24 cellular contexts compared by ENCODE assay signal in the genomic region with DNA sequence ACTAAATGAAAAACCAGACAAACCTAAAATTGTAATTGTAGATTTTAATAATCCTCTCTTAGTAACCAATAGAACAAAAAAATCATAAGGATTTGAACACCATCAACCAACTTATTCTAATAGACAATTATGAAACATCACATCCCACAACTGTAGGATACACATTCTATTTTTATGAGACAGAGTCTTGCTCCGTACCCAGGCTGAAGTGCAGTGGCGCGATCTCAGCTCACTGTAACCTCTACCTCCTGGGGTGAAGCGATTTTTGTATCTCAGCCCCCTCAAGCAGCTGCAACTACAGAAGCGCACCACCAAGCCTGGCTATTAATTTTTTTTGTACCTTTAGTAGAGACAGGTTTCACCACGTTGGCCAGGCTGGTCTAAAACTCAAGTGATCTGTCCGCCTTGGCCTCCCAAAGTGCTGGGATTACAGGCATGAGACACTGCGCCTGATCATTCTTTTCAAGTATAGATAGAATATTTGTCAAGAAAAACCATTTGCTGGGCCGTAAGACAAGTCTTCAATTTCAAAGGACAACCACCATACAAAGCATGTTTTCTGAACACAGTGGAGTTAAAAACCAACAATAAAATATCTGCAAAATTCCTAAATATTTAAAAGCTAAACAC. TPM values are rescaled to one million over a fixed set of nuclear protein-coding genes. Genes with fewer than 3 reads are reported as not detected.
DNase-seq lines count a peak whose midpoint lies in the region; ATAC-seq, FAIRE-seq and TF ChIP-seq lines count a peak whose summit lies in the region.
"Had no signal": no experiment of that assay in that cellular context is flagged by ENCODE, and none has a peak within 500 bp of the region (broad histone marks: within the 10 kb centered on the region; RNA-seq: fewer than 3 reads in every experiment).

No MANE protein-coding gene starts in this region.

- H3K27me3 ChIP-seq in astrocyte (ENCODE audit: insufficient read depth, low read length), result no peaks in the 10 kb centered on the region
- no peaks in the 10 kb centered on the region for H3K27me3 ChIP-seq in psoas muscle (ENCODE audit: insufficient read depth in 3 of 3, low read length in 2 of 3)
- H3K27me3 ChIP-seq in transverse colon, result no peaks in the 10 kb centered on the region

- no peak overlapping the region for H3K9ac ChIP-seq in astrocyte (ENCODE audit: low read length)

- in situ Hi-C loops in transverse colon (cut with MboI; ENCODE audit: low pct_ligation_motif_present in 1 of 4, low pct_unique_long_range_greater_than_20kb in 1 of 4, low sequenced_read_pairs in 3 of 4), result no loop called here

- FAIRE-seq in astrocyte (lab: Jason Lieb, UNC), result no peak
- FAIRE-seq: GM18507, H54 had no signal

- H3K36me3 ChIP-seq in astrocyte (ENCODE audit: insufficient read depth, low read length) (no peaks in the 10 kb centered on the region), psoas muscle (ENCODE audit: insufficient read depth in 1 of 2, low read depth in 1 of 2) (peaks cover 0 to 4% of the 10 kb centered on the region in 2 donors), transverse colon (no peaks in the 10 kb centered on the region)

- no peak for TF ChIP-seq EP300 in transverse colon (IDR thresholded peaks at IDR 0.05; ENCODE audit: low read depth)

- TF ChIP-seq CTCF in astrocyte (IDR thresholded peaks at IDR 0.05; ENCODE audit: insufficient read depth, low read depth, low read length) (no peak), psoas muscle (IDR thresholded peaks at IDR 0.05) (no peak), transverse colon (IDR thresholded peaks at IDR 0.05) (no peak)

- WGBS in psoas muscle, 3 donors, result 77 to 92% (median 85%) methylated on average over 9 of the region's 9 CpGs
- WGBS in transverse colon (ENCODE audit: low coverage in 1 of 2), 2 donors, result 95% methylated on average over 7 to 9 of the region's 9 CpGs

- peak overlapping the region; percentile 29 for H3K27ac Mint-ChIP-seq in astrocyte (ENCODE audit: unreplicated experiment)

- H3K27me3 Mint-ChIP-seq in astrocyte (ENCODE audit: low read depth, unreplicated experiment), result no peaks in the 10 kb centered on the region
- H3K27me3 Mint-ChIP-seq: CD4-positive, alpha-beta memory T cell had no signal

- no peak for TF ChIP-seq POLR2A in transverse colon (IDR thresholded peaks at IDR 0.05)

- peaks cover 6% of the 10 kb centered on the region for H3K9me3 Mint-ChIP-seq in astrocyte (ENCODE audit: unreplicated experiment)

- DNase-seq in left ventricle myocardium superior, result no peak
- DNase-seq in left cardiac atrium, result no peak
- DNase-seq in astrocyte (ENCODE audit: low read depth), result no peak
- DNase-seq in psoas muscle, result no peak
- no peak for DNase-seq in NCI-H526 (lab: John Stamatoyannopoulos, UW)
- no peak for DNase-seq in NCI-H1048 (lab: John Stamatoyannopoulos, UW)
- no peak for DNase-seq in transverse colon
- DNase-seq: C1 segment of cervical spinal cord; CD4-positive, alpha-beta memory T cell; COR-L47; DMS53; MV-4-11; NCI-H1105 treated with DMSO at 0.1 percent for 48 hours; NCI-H1694; NCI-H2081; NCI-H2171 treated with DMSO at 0.1 percent for 48 hours; NCI-H446; NCI-H524 treated with DMSO at 0.1 percent for 48 hours; RPMI8226; SHP77 treated with DMSO at 0.1 percent for 48 hours; SW 1271 had no signal

- H3K4me3 Mint-ChIP-seq in astrocyte (ENCODE audit: unreplicated experiment), result no peak overlapping the region

- H3K4me1 ChIP-seq in astrocyte (ENCODE audit: insufficient read depth, low read length), result no peaks in the 10 kb centered on the region
- H3K4me1 ChIP-seq in psoas muscle, result peaks cover 34% of the 10 kb centered on the region
- peaks cover 0 to 17% (median 0%) of the 10 kb centered on the region in 4 donors for H3K4me1 ChIP-seq in transverse colon

- H2AFZ ChIP-seq in astrocyte (ENCODE audit: low read depth, low read length), result no peak overlapping the region

- ATAC-seq in left ventricle myocardium superior (peak; percentile 55), left cardiac atrium (no peak), psoas muscle (peak in 3 of 4 donors; percentile 27 to 50 (median 49))

- H4K20me1 ChIP-seq in astrocyte (ENCODE audit: insufficient read depth, low read length), result peaks cover 95% of the 10 kb centered on the region

- H3K27ac ChIP-seq in astrocyte (ENCODE audit: low read depth, low read length) (no peak overlapping the region), psoas muscle (peak overlapping the region; percentile 5), transverse colon (no peak overlapping the region)
- H3K27ac ChIP-seq: SK-N-MC had no signal

- peaks cover 6% of the 10 kb centered on the region for H3K36me3 Mint-ChIP-seq in astrocyte (ENCODE audit: low read depth, unreplicated experiment)

- H3K4me3 ChIP-seq in astrocyte (ENCODE audit: insufficient read depth, low read depth, low read length) (no peak overlapping the region), psoas muscle (no peak overlapping the region), transverse colon (no peak overlapping the region)
- H3K4me3 ChIP-seq: SK-N-MC had no signal

- H3K4me2 ChIP-seq in astrocyte (ENCODE audit: low read length), result no peak overlapping the region

- H3K79me2 ChIP-seq in astrocyte (ENCODE audit: insufficient read depth, low read length), result peaks cover 97% of the 10 kb centered on the region

- intact Hi-C loops in left ventricle myocardium superior (cut with micrococcal nuclease), result no loop called here
- intact Hi-C loops in left cardiac atrium (cut with DNase I), result no loop called here
- intact Hi-C loops in psoas muscle (cut with DNase I), result no loop called here
- intact Hi-C loops in transverse colon (cut with DNase I; ENCODE audit: low total_unique reads), result no loop called here

- peaks cover 16% of the 10 kb centered on the region for H3K4me1 Mint-ChIP-seq in astrocyte (ENCODE audit: low read depth, unreplicated experiment)

- H3K9me3 ChIP-seq in astrocyte (ENCODE audit: insufficient read depth, low read depth, low read length) (no peaks in the 10 kb centered on the region), psoas muscle (no peaks in the 10 kb centered on the region), transverse colon (peaks cover 0 to 14% of the 10 kb centered on the region in 2 donors)

RNA-seq across cellular contexts. Expression of a gene that starts 49.8 kb away (rescaled TPM):
- 40.6 TPM for total RNA-seq in left ventricle myocardium superior
- total RNA-seq in left cardiac atrium, result 10 to 100 TPM; 39.0 to 39.3 TPM
- total RNA-seq in astrocyte, result 42.6 and 53.0 TPM in 2 replicates
- total RNA-seq in psoas muscle, result 10 to 100 TPM; 44.1 to 54.9 (median 50.8) TPM
- polyA plus RNA-seq in psoas muscle, result 10 to 100 TPM in 2 of 3 donors, 1 to 10 TPM in 1; 7.1 to 31.0 (median 10.1) TPM
- 100 to 1,000 TPM in 2 of 4 donors, 10 to 100 TPM in 2; 52.4 to 235 (median 98.7) TPM for total RNA-seq in transverse colon

Comparison
In these comparisons a context has a peak if more than half of its experiments do, and no peak if none do; other contexts are left out.
1. ATAC-seq: peak in left ventricle myocardium superior (single experiment) and psoas muscle (3 of 4); none in left cardiac atrium (0 of 2).